Comparison of ENCODE assay signal across 13 cellular contexts in the genomic region with DNA sequence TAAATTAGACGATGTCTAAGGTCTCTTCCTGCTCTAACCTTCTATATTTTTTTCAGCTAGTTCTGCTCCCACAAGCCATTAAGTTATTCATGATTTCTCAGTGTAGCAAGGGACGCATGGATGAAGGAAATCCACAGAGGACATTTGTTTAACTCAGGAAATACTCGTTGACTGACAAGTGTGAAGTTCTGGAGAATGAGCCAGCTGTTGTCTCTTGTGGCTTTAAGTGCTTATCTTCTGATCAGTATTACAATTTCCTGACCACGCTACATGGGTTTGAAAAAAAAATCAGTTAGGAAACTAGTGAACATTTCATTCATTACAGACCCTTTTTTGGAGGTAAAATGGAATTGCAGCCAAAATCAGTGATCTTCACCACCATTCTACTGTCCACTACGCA. TPM values are rescaled to one million over a fixed set of nuclear protein-coding genes. Genes with fewer than 3 reads are reported as not detected.
DNase-seq lines count a peak whose midpoint lies in the region; ATAC-seq and TF ChIP-seq lines count a peak whose summit lies in the region.
"Had no signal": no experiment of that assay in that cellular context is flagged by ENCODE, and none has a peak within 500 bp of the region (broad histone marks: within the 10 kb centered on the region; RNA-seq: fewer than 3 reads in every experiment).

No MANE protein-coding gene starts in this region.

- H3K9ac ChIP-seq in SK-N-MC (ENCODE audit: insufficient read length): peak overlapping the region; percentile 54

- no peaks in the 10 kb centered on the region for H3K27me3 ChIP-seq in foreskin keratinocyte

- H3K27ac ChIP-seq in SK-N-MC (peak overlapping the region; percentile 75; the same call in 1 of the 2 replicates), foreskin keratinocyte (no peak overlapping the region)
- H3K27ac ChIP-seq: A549 had no signal

- H3K36me3 ChIP-seq in SK-N-MC (ENCODE audit: insufficient read depth, low read length): no peaks in the 10 kb centered on the region

- peak overlapping the region; percentile 43 for H3K4me3 ChIP-seq in SK-N-MC
- H3K4me3 ChIP-seq: A549 had no signal

- peak; percentile 5 for DNase-seq in NCI-H510A treated with DMSO at 0.1 percent for 48 hours (lab: John Stamatoyannopoulos, UW)
- DNase-seq in NCI-H510A (lab: John Stamatoyannopoulos, UW): no peak
- peak; percentile 51 for DNase-seq in GF-D8 (lab: John Stamatoyannopoulos, UW)
- no peak for DNase-seq in SK-N-MC (ENCODE audit: low read depth, low spot score)
- DNase-seq in foreskin melanocyte: peak; percentile 25
- DNase-seq in AG08395 (ENCODE audit: low spot score): no peak
- no peak for DNase-seq in foreskin keratinocyte
- no peak for DNase-seq in stimulated activated CD4-positive, alpha-beta T cell treated with anti-CD3 and anti-CD28 coated beads, Interleukin-1b, Interleukin-23, amount 100 ng/mL, for 48 hours
- DNase-seq: NCI-H1417 treated with DMSO at 0.1 percent for 48 hours, T1000 had no signal

- no peak for ATAC-seq in foreskin keratinocyte
- ATAC-seq: A549 had no signal

- TF ChIP-seq CTCF in foreskin keratinocyte (conservative IDR thresholded peaks at IDR 0.05): no peak

- no peaks in the 10 kb centered on the region for H3K4me1 ChIP-seq in foreskin keratinocyte
- H3K4me1 ChIP-seq: A549 had no signal

- no peaks in the 10 kb centered on the region for H3K9me3 ChIP-seq in SK-N-MC (ENCODE audit: low read depth, low read length)
- H3K9me3 ChIP-seq: A549 had no signal

RNA-seq across cellular contexts. Expression of gene GUCY2C, which starts 53.2 kb away (rescaled TPM):
- total RNA-seq in foreskin keratinocyte: not detected in 2 replicates
- not detected in 2 replicates for polyA plus RNA-seq in foreskin keratinocyte
- total RNA-seq: chondrocyte, osteocyte had no signal

Comparison
In these comparisons a context has a peak if more than half of its experiments do, and no peak if none do; other contexts are left out.
1. DNase-seq: peak in NCI-H510A treated with DMSO at 0.1 percent for 48 hours (single experiment), GF-D8 (single experiment) and foreskin melanocyte (single experiment); none in NCI-H510A (single experiment), SK-N-MC (single experiment), AG08395 (single experiment), foreskin keratinocyte (0 of 2) and stimulated activated CD4-positive, alpha-beta T cell treated with anti-CD3 and anti-CD28 coated beads, Interleukin-1b, Interleukin-23, amount 100 ng/mL, for 48 hours (single experiment).